In the genomic region with DNA sequence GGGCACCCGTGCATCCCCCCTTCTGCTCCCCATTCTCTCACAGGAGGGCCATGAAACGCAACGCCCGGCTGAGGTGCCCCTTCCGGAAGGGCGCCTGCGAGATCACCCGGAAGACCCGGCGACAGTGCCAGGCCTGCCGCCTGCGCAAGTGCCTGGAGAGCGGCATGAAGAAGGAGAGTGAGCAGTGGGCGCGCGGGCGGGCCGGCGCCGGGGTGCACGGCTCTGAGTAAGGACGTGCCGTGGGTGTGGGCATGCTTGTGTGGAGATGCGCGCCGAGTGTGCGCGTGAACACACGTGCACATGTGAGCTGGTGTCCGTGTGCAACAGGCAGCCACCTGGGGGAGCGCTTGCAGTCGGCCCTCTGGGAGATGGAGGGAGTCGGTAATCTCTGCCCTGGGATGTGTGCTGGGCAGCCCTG, we compare ENCODE assay signal across 8 cellular contexts. TPM values are rescaled to one million over a fixed set of nuclear protein-coding genes. Genes with fewer than 3 reads are reported as not detected.
DNase-seq lines count a peak whose midpoint lies in the region; ATAC-seq and TF ChIP-seq lines count a peak whose summit lies in the region.

No MANE protein-coding gene starts in this region.

- TF ChIP-seq CTCF in chondrocyte (IDR thresholded peaks at IDR 0.05): no peak
- no peak for TF ChIP-seq CTCF in mesothelial cell of epicardium (IDR thresholded peaks at IDR 0.05; ENCODE audit: unreplicated experiment)

- H3K36me3 Mint-ChIP-seq in CD8-positive, alpha-beta memory T cell: no peaks in the 10 kb centered on the region
- H3K36me3 Mint-ChIP-seq in chondrocyte (ENCODE audit: low read depth) (no peaks in the 10 kb centered on the region), mesothelial cell of epicardium (no peaks in the 10 kb centered on the region)

- CTCF ChIA-PET in CD8-positive, alpha-beta memory T cell (lab: Charles Lee): interaction anchor here (0.6 to 1.9 kb wide), 3 partner anchors 10 to 432 kb away, joined by 3 to 8 read pairs (median 5); no protein-coding TSS in a partner anchor

- H3K36me3 ChIP-seq in CD8-positive, alpha-beta memory T cell (ENCODE audit: insufficient read depth, low read length): no peaks in the 10 kb centered on the region
- no peaks in the 10 kb centered on the region for H3K36me3 ChIP-seq in rectal smooth muscle tissue (ENCODE audit: control insufficient read depth, insufficient read depth, low read length)

- H3K4me3 Mint-ChIP-seq in CD8-positive, alpha-beta memory T cell: peak overlapping the region; percentile 80 to 94 (median 91)
- H3K4me3 Mint-ChIP-seq in chondrocyte (ENCODE audit: unreplicated experiment) (no peak overlapping the region), mesothelial cell of epicardium (no peak overlapping the region)

- no peaks in the 10 kb centered on the region for H3K9me3 ChIP-seq in CD8-positive, alpha-beta memory T cell (ENCODE audit: low read length)

- peaks cover 0 to 4% of the 10 kb centered on the region in 2 donors for H3K27me3 Mint-ChIP-seq in CD8-positive, alpha-beta memory T cell
- H3K27me3 Mint-ChIP-seq in chondrocyte (ENCODE audit: low read depth) (no peaks in the 10 kb centered on the region), mesothelial cell of epicardium (ENCODE audit: low read depth) (peaks cover 37% of the 10 kb centered on the region)

- peak overlapping the region in 7 of 8 donors; percentile 20 to 92 (median 80) for H3K27ac Mint-ChIP-seq in CD8-positive, alpha-beta memory T cell
- H3K27ac Mint-ChIP-seq in chondrocyte (ENCODE audit: unreplicated experiment) (no peak overlapping the region), mesothelial cell of epicardium (no peak overlapping the region)

- no peak overlapping the region for H3K27ac ChIP-seq in CD8-positive, alpha-beta memory T cell (ENCODE audit: low read depth, low read length)
- no peak overlapping the region for H3K27ac ChIP-seq in rectal smooth muscle tissue (ENCODE audit: low read depth, low read length)

- H3K4me3 ChIP-seq in CD8-positive, alpha-beta memory T cell (ENCODE audit: low read length): peak overlapping the region; percentile 70
- peak overlapping the region; percentile 53 for H3K4me3 ChIP-seq in rectal smooth muscle tissue (ENCODE audit: low read length)

- no peaks in the 10 kb centered on the region for H3K9me3 Mint-ChIP-seq in CD8-positive, alpha-beta memory T cell
- H3K9me3 Mint-ChIP-seq in chondrocyte (ENCODE audit: low read depth): no peaks in the 10 kb centered on the region
- no peaks in the 10 kb centered on the region for H3K9me3 Mint-ChIP-seq in mesothelial cell of epicardium

- ATAC-seq in GM19455 (IDR thresholded peaks at IDR 0.05; ENCODE audit: unreplicated experiment) (peak; percentile 87), HG03571 (IDR thresholded peaks at IDR 0.05; ENCODE audit: unreplicated experiment) (peak; percentile 64)

- peak; percentile 5 to 68 (median 40) for DNase-seq in CD8-positive, alpha-beta memory T cell
- DNase-seq in activated CD8-positive, alpha-beta memory T cell treated with anti-CD3 and anti-CD28 coated beads, Interleukin-2, amount 50 U/mL, for 1 hour (ENCODE audit: extremely low read depth): peak; percentile 11
- DNase-seq in fibroblast of gingiva (ENCODE audit: low read depth): peak; percentile 3
- no peak for DNase-seq in chondrocyte (ENCODE audit: low spot score)
- DNase-seq in mesothelial cell of epicardium (ENCODE audit: low spot score in 2 of 2, unreplicated experiment in 2 of 2): no peak

- peaks cover 6 to 16% (median 10%) of the 10 kb centered on the region in 3 donors for H3K4me1 Mint-ChIP-seq in CD8-positive, alpha-beta memory T cell
- H3K4me1 Mint-ChIP-seq in chondrocyte (ENCODE audit: low read depth) (no peaks in the 10 kb centered on the region), mesothelial cell of epicardium (no peaks in the 10 kb centered on the region)

- POLR2A ChIA-PET in CD8-positive, alpha-beta memory T cell (lab: Charles Lee): interaction anchor here (0.6 kb wide), 1 partner anchor 101 kb away, joined by 3 read pairs; no protein-coding TSS in a partner anchor

- H3K4me1 ChIP-seq in CD8-positive, alpha-beta memory T cell (ENCODE audit: insufficient read depth, low read length): peaks cover 11% of the 10 kb centered on the region
- H3K4me1 ChIP-seq in rectal smooth muscle tissue (ENCODE audit: control insufficient read depth, insufficient read depth, low read length): no peaks in the 10 kb centered on the region

- H3K9ac ChIP-seq in rectal smooth muscle tissue (ENCODE audit: low read length): peak overlapping the region; percentile 19

- H3K27me3 ChIP-seq in CD8-positive, alpha-beta memory T cell (ENCODE audit: insufficient read depth, low read length, poor library complexity, severe bottlenecking): no peaks in the 10 kb centered on the region
- no peaks in the 10 kb centered on the region for H3K27me3 ChIP-seq in rectal smooth muscle tissue (ENCODE audit: control insufficient read depth, insufficient read depth, low read length)

RNA-seq across cellular contexts. Expression of gene NR1I2, which starts 28.1 kb away (rescaled TPM):
- under 1 TPM; 0.35 to 0.38 TPM for total RNA-seq in CD8-positive, alpha-beta memory T cell
- 1.0 TPM for polyA plus RNA-seq in CD8-positive, alpha-beta memory T cell
- total RNA-seq in chondrocyte (not detected in 3 replicates), mesothelial cell of epicardium (0.07 to 0.20 TPM (median 0.11 TPM) in 3 replicates)

Comparison
In these comparisons a context has a peak if more than half of its experiments do, and no peak if none do; other contexts are left out.
1. DNase-seq: peak in CD8-positive, alpha-beta memory T cell (5 of 5), activated CD8-positive, alpha-beta memory T cell treated with anti-CD3 and anti-CD28 coated beads, Interleukin-2, amount 50 U/mL, for 1 hour (single experiment) and fibroblast of gingiva (single experiment); none in chondrocyte (single experiment) and mesothelial cell of epicardium (0 of 2).
2. H3K27ac Mint-ChIP-seq: peak in CD8-positive, alpha-beta memory T cell (7 of 8); none in chondrocyte (single experiment) and mesothelial cell of epicardium (single experiment).
3. H3K4me3 Mint-ChIP-seq: peak in CD8-positive, alpha-beta memory T cell (7 of 7); none in chondrocyte (single experiment) and mesothelial cell of epicardium (single experiment).